ENCODE assay signal across 8 cellular contexts in the genomic region with DNA sequence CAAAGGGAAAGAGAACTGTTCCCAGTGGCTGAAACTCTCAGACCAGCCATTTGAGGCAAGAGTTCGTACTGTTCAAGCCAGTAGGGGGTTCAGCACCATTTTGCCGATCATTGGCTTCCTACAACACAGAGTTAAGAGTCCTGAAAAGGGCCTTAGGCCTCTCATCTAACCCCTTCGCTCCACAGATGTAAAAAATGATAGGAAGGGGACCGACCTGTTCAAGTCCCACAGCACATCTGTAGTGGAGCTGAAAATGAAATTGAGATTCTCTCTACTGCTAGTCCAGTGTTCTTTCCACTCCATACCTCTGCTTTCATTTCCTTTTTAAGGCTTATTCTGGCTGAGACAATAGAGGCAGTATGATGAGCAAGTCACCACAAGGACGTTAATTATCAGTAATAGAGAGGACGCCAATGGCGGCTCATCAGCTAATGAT. TPM values are rescaled to one million over a fixed set of nuclear protein-coding genes. Genes with fewer than 3 reads are reported as not detected.
A peak's percentile ranks its signal among the peaks of the same experiment; 100 is the strongest.
DNase-seq lines count a peak whose midpoint lies in the region; ATAC-seq and TF ChIP-seq lines count a peak whose summit lies in the region.

No MANE protein-coding gene starts in this region.

- H3K27ac Mint-ChIP-seq in GM23338, result peak overlapping the region; percentile 43; the same call in 1 of the 2 replicates

- H2AFZ ChIP-seq in GM23338, result peak overlapping the region; percentile 77
- no peak overlapping the region for H2AFZ ChIP-seq in mesenchymal stem cell (ENCODE audit: low read depth, low read length)

- no peak; the same call in 1 of the 3 replicates for ATAC-seq in GM23338

- H4K20me1 ChIP-seq in GM23338 (replicated peaks; ENCODE audit: insufficient read depth), result no peaks in the 10 kb centered on the region

- H3K4me1 Mint-ChIP-seq in GM23338, result peaks cover 20% of the 10 kb centered on the region

- no peak overlapping the region for H3K27ac ChIP-seq in GM23338 (ENCODE audit: low read depth)
- H3K27ac ChIP-seq in adrenal gland, result peak overlapping the region; percentile 61 to 93 (median 86)
- H3K27ac ChIP-seq in mesenchymal stem cell (ENCODE audit: low read length, poor library complexity, severe bottlenecking), result peak overlapping the region; percentile 95

- H3K4me2 ChIP-seq in GM23338 (peak overlapping the region; percentile 9), mesenchymal stem cell (ENCODE audit: low read length, poor library complexity, severe bottlenecking) (peak overlapping the region; percentile 62)

- H2BK12ac ChIP-seq in mesenchymal stem cell (ENCODE audit: low read length in 2 of 2), result peak overlapping the region; percentile 4 to 23

- H3K4me1 ChIP-seq in GM23338 (ENCODE audit: insufficient read depth), result peaks cover 12% of the 10 kb centered on the region
- peaks cover 18 to 40% of the 10 kb centered on the region in 2 donors for H3K4me1 ChIP-seq in adrenal gland (replicated peaks in 1 of 2)
- peaks cover 12% of the 10 kb centered on the region for H3K4me1 ChIP-seq in mesenchymal stem cell (ENCODE audit: control insufficient read depth, insufficient read depth, low read depth, low read length)
- H3K4me1 ChIP-seq in HAP-1, result no peaks in the 10 kb centered on the region

- peak overlapping the region; percentile 86 for H4K8ac ChIP-seq in mesenchymal stem cell (ENCODE audit: low read length)

- H3K9ac ChIP-seq in mesenchymal stem cell (ENCODE audit: low read length), result peak overlapping the region; percentile 96

- H3K27me3 Mint-ChIP-seq in GM23338 (ENCODE audit: insufficient read depth, low read depth, poor library complexity), result no peaks in the 10 kb centered on the region

- peak overlapping the region; percentile 70 for H4K91ac ChIP-seq in mesenchymal stem cell (ENCODE audit: low read length)

- H2AK5ac ChIP-seq in mesenchymal stem cell (ENCODE audit: low read length, severe bottlenecking), result peak overlapping the region; percentile 17

- DNase-seq in DMS 273 (lab: John Stamatoyannopoulos, UW; ENCODE audit: unreplicated experiment) (peak; percentile 73), GM23338 (ENCODE audit: low spot score) (peak; percentile 14), adrenal gland (peak in 4 of 7 donors; percentile 39 to 61 (median 41)), mesenchymal stem cell (peak; percentile 37), NCI-H748 (lab: John Stamatoyannopoulos, UW; ENCODE audit: unreplicated experiment) (no peak), retina (no peak), occipital lobe (lab: John Stamatoyannopoulos, UW) (no peak), HAP-1 (ENCODE audit: low spot score in 2 of 2) (no peak)

- H2BK120ac ChIP-seq in mesenchymal stem cell (ENCODE audit: low read depth, low read length), result peak overlapping the region; percentile 77

- TF ChIP-seq CTCF in GM23338 (conservative IDR thresholded peaks at IDR 0.05; ENCODE audit: low read depth in 2 of 2), result no peak
- peak in 1 of 6 experiments; percentile 12 for TF ChIP-seq CTCF in adrenal gland (IDR thresholded peaks at IDR 0.05)

- no peak overlapping the region for H3K14ac ChIP-seq in mesenchymal stem cell (ENCODE audit: low read length in 2 of 2)

- in situ Hi-C loops in HAP-1 (cut with MboI; ENCODE audit: low sequenced_read_pairs), result no loop called here

- H3K27me3 ChIP-seq in GM23338 (ENCODE audit: insufficient read depth) (no peaks in the 10 kb centered on the region), adrenal gland (no peaks in the 10 kb centered on the region), mesenchymal stem cell (ENCODE audit: control insufficient read depth in 1 of 2, insufficient read depth in 1 of 2, low read length in 2 of 2) (no peaks in the 10 kb centered on the region), HAP-1 (ENCODE audit: low read depth) (no peaks in the 10 kb centered on the region)

- no peaks in the 10 kb centered on the region for H3K36me3 Mint-ChIP-seq in GM23338 (ENCODE audit: low read depth)

- H3K79me1 ChIP-seq in mesenchymal stem cell (replicated peaks; ENCODE audit: low read length, poor library complexity, severe bottlenecking), result peaks cover 8% of the 10 kb centered on the region

- peak overlapping the region; percentile 48 to 72 for H3K18ac ChIP-seq in mesenchymal stem cell (ENCODE audit: low read depth in 1 of 2, low read length in 2 of 2)

- H2BK5ac ChIP-seq in mesenchymal stem cell (ENCODE audit: low read depth, low read length, poor library complexity, severe bottlenecking), result peak overlapping the region; percentile 33

- intact Hi-C loops in adrenal gland (cut with DNase I), result no loop called here

- H3F3A ChIP-seq in GM23338 (replicated peaks; ENCODE audit: low read depth), result no peaks in the 10 kb centered on the region

- H3K4ac ChIP-seq in mesenchymal stem cell (ENCODE audit: low read depth in 1 of 2, low read length in 2 of 2), result peak overlapping the region; percentile 5 to 69

- no peaks in the 10 kb centered on the region for H3K79me2 ChIP-seq in GM23338 (replicated peaks; ENCODE audit: insufficient read depth)

- H3K4me3 ChIP-seq in GM23338 (no peak overlapping the region), adrenal gland (peak overlapping the region; percentile 31 to 64 (median 41)), mesenchymal stem cell (ENCODE audit: insufficient read depth in 1 of 2, low read depth in 1 of 2, low read length in 2 of 2) (peak overlapping the region; percentile 34 to 97), HAP-1 (no peak overlapping the region)

- TF ChIP-seq POLR2A in adrenal gland (IDR thresholded peaks at IDR 0.05), result no peak

- 26 to 36% (median 30%) methylated on average over 7 of the region's 7 CpGs for WGBS in adrenal gland, 4 donors
- WGBS in mesenchymal stem cell, result 86% methylated on average over 7 of the region's 7 CpGs

- no peaks in the 10 kb centered on the region for H3K9me3 Mint-ChIP-seq in GM23338

- peak overlapping the region; percentile 42 for H3K4me3 Mint-ChIP-seq in GM23338

- H3K9me3 ChIP-seq in adrenal gland (replicated peaks in 1 of 3) (no peaks in the 10 kb centered on the region), mesenchymal stem cell (ENCODE audit: control insufficient read depth, low read length) (no peaks in the 10 kb centered on the region), HAP-1 (no peaks in the 10 kb centered on the region)

- no peak overlapping the region for H3K23ac ChIP-seq in mesenchymal stem cell (ENCODE audit: low read length in 2 of 2)

- no peak overlapping the region for H2BK15ac ChIP-seq in mesenchymal stem cell (ENCODE audit: low read depth, poor library complexity, severe bottlenecking)

- no peaks in the 10 kb centered on the region for H3K36me3 ChIP-seq in GM23338 (ENCODE audit: insufficient read depth)
- no peaks in the 10 kb centered on the region for H3K36me3 ChIP-seq in adrenal gland (replicated peaks in 1 of 2)
- peaks cover 0 to 2% of the 10 kb centered on the region in 2 experiments for H3K36me3 ChIP-seq in mesenchymal stem cell (ENCODE audit: control insufficient read depth in 1 of 2, insufficient read depth in 2 of 2, low read depth in 1 of 2, low read length in 2 of 2)
- no peaks in the 10 kb centered on the region for H3K36me3 ChIP-seq in HAP-1 (replicated peaks)

- peaks cover 9% of the 10 kb centered on the region for H3K9me2 ChIP-seq in GM23338 (ENCODE audit: insufficient read depth)

TF ChIP-seq in GM23338, 12 proteins besides CTCF, POLR2A, EP300 and RAD21 (continues in another document):
- no peak for TF ChIP-seq ZNF114 (CRISPR knock-in tag; IDR thresholded peaks at IDR 0.05)
- TF ChIP-seq, protein P1, sequence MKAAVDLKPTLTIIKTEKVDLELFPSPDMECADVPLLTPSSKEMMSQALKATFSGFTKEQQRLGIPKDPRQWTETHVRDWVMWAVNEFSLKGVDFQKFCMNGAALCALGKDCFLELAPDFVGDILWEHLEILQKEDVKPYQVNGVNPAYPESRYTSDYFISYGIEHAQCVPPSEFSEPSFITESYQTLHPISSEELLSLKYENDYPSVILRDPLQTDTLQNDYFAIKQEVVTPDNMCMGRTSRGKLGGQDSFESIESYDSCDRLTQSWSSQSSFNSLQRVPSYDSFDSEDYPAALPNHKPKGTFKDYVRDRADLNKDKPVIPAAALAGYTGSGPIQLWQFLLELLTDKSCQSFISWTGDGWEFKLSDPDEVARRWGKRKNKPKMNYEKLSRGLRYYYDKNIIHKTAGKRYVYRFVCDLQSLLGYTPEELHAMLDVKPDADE (IDR thresholded peaks at IDR 0.05), result no peak
- no peak for TF ChIP-seq ZNF331 (CRISPR knock-in tag; IDR thresholded peaks at IDR 0.05; ENCODE audit: low read depth)

RNA-seq across cellular contexts. Expression of a gene that starts 1.1 kb away (rescaled TPM):
- 1.7 and 1.8 TPM in 2 replicates for total RNA-seq in GM23338 (2014; rRNA removed; shearing (Covaris generic))
- polyA plus RNA-seq in GM23338 (2016; fragmentation: Nextera tagmentation; extraction: Ambion mirVana), result 0.26 and 0.66 TPM in 2 replicates
- 100 to 1,000 TPM; 214 to 349 (median 254) TPM for total RNA-seq in adrenal gland
- polyA plus RNA-seq in adrenal gland, result 100 to 1,000 TPM in 1 of 3 donors, 10 to 100 TPM in 2; 15.1 to 127 (median 34.2) TPM
- 25.2 TPM for polyA plus RNA-seq in mesenchymal stem cell (2013, experiment 1 of 2)
- 23.9 TPM for polyA plus RNA-seq in mesenchymal stem cell (2013, experiment 2 of 2)
- total RNA-seq in occipital lobe, result 7.5 TPM

Comparison
In these comparisons a context has a peak if more than half of its experiments do, and no peak if none do; other contexts are left out.
1. DNase-seq: peak in DMS 273 (single experiment), GM23338 (single experiment), adrenal gland (4 of 7) and mesenchymal stem cell (single experiment); none in NCI-H748 (single experiment), retina (single experiment), occipital lobe (single experiment) and HAP-1 (0 of 2).
2. H3K4me3 ChIP-seq: peak in adrenal gland (4 of 4) and mesenchymal stem cell (2 of 2); none in GM23338 (single experiment) and HAP-1 (single experiment).
3. RNA of a gene that starts 1.1 kb away (total RNA-seq): 214 to 349 TPM in adrenal gland; 7.5 TPM in occipital lobe (single experiment) and 1.7 to 1.8 TPM in GM23338; every median in the first group is over 10 times any median in the second.